ENCODE assay signal across 1 cellular context in genomic region chr3:172607305-172608121, GRCh38.
TF ChIP-seq lines count a peak whose summit lies in the region.

No MANE protein-coding gene starts in this region.

TF ChIP-seq in HEK293, 187 proteins besides CTCF, POLR2A, EP300 and RAD21 (continued from another document):
- TF ChIP-seq ZSCAN18 (tag by site-specific recombination; IDR thresholded peaks at IDR 0.05) = no peak
- no peak for TF ChIP-seq ZNF266 (tag by site-specific recombination; IDR thresholded peaks at IDR 0.05; ENCODE audit: low read depth)
- TF ChIP-seq KLF17 (tag by site-specific recombination; IDR thresholded peaks at IDR 0.05) = no peak
- TF ChIP-seq ZNF707 (tag by site-specific recombination; IDR thresholded peaks at IDR 0.05) = no peak
- no peak for TF ChIP-seq TSHZ1 (tag by site-specific recombination; IDR thresholded peaks at IDR 0.05; ENCODE audit: borderline replicate concordance)
- no peak for TF ChIP-seq ZNF513 (tag by site-specific recombination; IDR thresholded peaks at IDR 0.05)
- no peak for TF ChIP-seq ZNF555 (tag by site-specific recombination; conservative IDR thresholded peaks at IDR 0.05)
- no peak for TF ChIP-seq ZNF544 (tag by site-specific recombination; IDR thresholded peaks at IDR 0.05)
- TF ChIP-seq ZNF394 (tag by site-specific recombination; IDR thresholded peaks at IDR 0.05; ENCODE audit: borderline replicate concordance) = no peak
- no peak for TF ChIP-seq ZIC2 (tag by site-specific recombination; IDR thresholded peaks at IDR 0.05)
- no peak for TF ChIP-seq ZNF354C (tag by site-specific recombination; IDR thresholded peaks at IDR 0.05; ENCODE audit: borderline replicate concordance, low read depth)
- no peak for TF ChIP-seq ZNF488 (tag by site-specific recombination; IDR thresholded peaks at IDR 0.05)
- TF ChIP-seq ZNF777 (tag by site-specific recombination; IDR thresholded peaks at IDR 0.05; ENCODE audit: borderline replicate concordance) = no peak
- no peak for TF ChIP-seq TRIM28 (IDR thresholded peaks at IDR 0.05; ENCODE audit: borderline replicate concordance, low read length)
- TF ChIP-seq MZF1 (tag by site-specific recombination; IDR thresholded peaks at IDR 0.05; ENCODE audit: borderline replicate concordance) = no peak
- no peak for TF ChIP-seq ZNF701 (tag by site-specific recombination; IDR thresholded peaks at IDR 0.05)
- TF ChIP-seq ZNF580 (tag by site-specific recombination; IDR thresholded peaks at IDR 0.05) = no peak
- no peak for TF ChIP-seq ZBTB44 (tag by site-specific recombination; IDR thresholded peaks at IDR 0.05)
